Comparison of ENCODE assay signal across 1 cellular context in genomic region chr3:113746955-113747718, GRCh38.
TF ChIP-seq lines count a peak whose summit lies in the region.

ATP6V1A (plus strand) TSS chr3:113747035; CDS start chr3:113778754, 31,719 bp downstream.

TF ChIP-seq in K562, 482 proteins besides CTCF, POLR2A, EP300 and RAD21 (continued from another document and continues in another):
- TF ChIP-seq ZBTB49 (CRISPR knock-in tag; IDR thresholded peaks at IDR 0.05; ENCODE audit: borderline replicate concordance): no peak
- no peak for TF ChIP-seq SMARCC2 (IDR thresholded peaks at IDR 0.05; ENCODE audit: low read depth)
- TF ChIP-seq ZNF143 (CRISPR knock-in tag; IDR thresholded peaks at IDR 0.05): no peak
- TF ChIP-seq MYBL2 (IDR thresholded peaks at IDR 0.05; ENCODE audit: low read depth): no peak
- TF ChIP-seq MYBL2 (CRISPR knock-in tag; IDR thresholded peaks at IDR 0.05; ENCODE audit: borderline replicate concordance): no peak
- TF ChIP-seq ZNF165 (CRISPR knock-in tag; IDR thresholded peaks at IDR 0.05; ENCODE audit: borderline replicate concordance): no peak
- no peak for TF ChIP-seq SIRT6 (IDR thresholded peaks at IDR 0.05; ENCODE audit: low read depth, low read length)
- TF ChIP-seq IRF1 (CRISPR knock-in tag; IDR thresholded peaks at IDR 0.05; ENCODE audit: borderline replicate concordance): no peak
- TF ChIP-seq ZNF785 (CRISPR knock-in tag; IDR thresholded peaks at IDR 0.05): no peak
- no peak for TF ChIP-seq DDX20 (tag; IDR thresholded peaks at IDR 0.05; ENCODE audit: low read depth)
- no peak; the same call in 1 of the 2 replicates for TF ChIP-seq HMBOX1 (IDR thresholded peaks at IDR 0.05)
- TF ChIP-seq GATA2 (CRISPR knock-in tag; IDR thresholded peaks at IDR 0.05): no peak
- no peak for TF ChIP-seq ESRRB (CRISPR knock-in tag; IDR thresholded peaks at IDR 0.05; ENCODE audit: borderline replicate concordance)
- TF ChIP-seq MAFG (tag; conservative IDR thresholded peaks at IDR 0.05): no peak
- no peak for TF ChIP-seq PTRF (tag; IDR thresholded peaks at IDR 0.05)
- no peak for TF ChIP-seq THRAP3 (IDR thresholded peaks at IDR 0.05; ENCODE audit: borderline replicate concordance)
- TF ChIP-seq MITF (IDR thresholded peaks at IDR 0.05): no peak
- TF ChIP-seq TCF3 (CRISPR knock-in tag; IDR thresholded peaks at IDR 0.05): no peak
- no peak for TF ChIP-seq ZNF184 (CRISPR knock-in tag; IDR thresholded peaks at IDR 0.05)
- no peak for TF ChIP-seq FOXJ2 (tag; IDR thresholded peaks at IDR 0.05)
- no peak for TF ChIP-seq ZFP30 (CRISPR knock-in tag; IDR thresholded peaks at IDR 0.05; ENCODE audit: borderline replicate concordance)
- no peak for TF ChIP-seq NFATC3 (IDR thresholded peaks at IDR 0.05)
- TF ChIP-seq E2F4 (CRISPR knock-in tag; IDR thresholded peaks at IDR 0.05; ENCODE audit: low read depth): no peak
- no peak for TF ChIP-seq RBM14 (IDR thresholded peaks at IDR 0.05; ENCODE audit: borderline replicate concordance, insufficient read depth, low read depth, low read length)
- no peak for TF ChIP-seq KAT2B (IDR thresholded peaks at IDR 0.05; ENCODE audit: low read depth, low read length)
- TF ChIP-seq MED1 (CRISPR knock-in tag; IDR thresholded peaks at IDR 0.05; ENCODE audit: borderline replicate concordance): no peak
- TF ChIP-seq ZBTB26 (CRISPR knock-in tag; IDR thresholded peaks at IDR 0.05): no peak
- TF ChIP-seq ZNF586 (CRISPR knock-in tag; conservative IDR thresholded peaks at IDR 0.05): no peak
- TF ChIP-seq CBX2 (IDR thresholded peaks at IDR 0.05; ENCODE audit: insufficient read depth, low read length, poor library complexity, severe bottlenecking): no peak
- TF ChIP-seq BCL6 (CRISPR knock-in tag; IDR thresholded peaks at IDR 0.05): no peak
- peak in 1 of 2 experiments; percentile 42; a peak in 2 of 4 replicates for TF ChIP-seq HDAC1 (IDR thresholded peaks at IDR 0.05)
- no peak for TF ChIP-seq HDGF (IDR thresholded peaks at IDR 0.05)
- TF ChIP-seq HMGN3 (IDR thresholded peaks at IDR 0.05; ENCODE audit: borderline replicate concordance, extremely low read depth, insufficient read length, low read depth, low read length): no peak
- TF ChIP-seq ZNF77 (CRISPR knock-in tag; IDR thresholded peaks at IDR 0.05): no peak
- no peak for TF ChIP-seq THRA (IDR thresholded peaks at IDR 0.05)
- no peak for TF ChIP-seq ATF3 (IDR thresholded peaks at IDR 0.05)
- TF ChIP-seq ATF3 (CRISPR knock-in tag; conservative IDR thresholded peaks at IDR 0.05): no peak
- no peak for TF ChIP-seq RUNX1 (IDR thresholded peaks at IDR 0.05; ENCODE audit: low read depth)
- TF ChIP-seq SMARCA5 (IDR thresholded peaks at IDR 0.05): no peak
- no peak for TF ChIP-seq IRF2 (CRISPR knock-in tag; IDR thresholded peaks at IDR 0.05)
- no peak for TF ChIP-seq BMI1 (IDR thresholded peaks at IDR 0.05; ENCODE audit: low read length)
- no peak for TF ChIP-seq FOXP1 (CRISPR knock-in tag; IDR thresholded peaks at IDR 0.05)
- no peak for TF ChIP-seq ZNF384 (IDR thresholded peaks at IDR 0.05; ENCODE audit: low read depth, low read length)
- peak; percentile 55; the same call in 1 of the 2 replicates for TF ChIP-seq ZEB2 (IDR thresholded peaks at IDR 0.05)
- no peak for TF ChIP-seq HMG20A (CRISPR knock-in tag; conservative IDR thresholded peaks at IDR 0.05)
- TF ChIP-seq PHTF2 (CRISPR knock-in tag; IDR thresholded peaks at IDR 0.05): 0 out of 2 replicates have a peak, but pooled peaks have one; percentile 45
- no peak for TF ChIP-seq CC2D1A (IDR thresholded peaks at IDR 0.05)
- TF ChIP-seq PHF20 (IDR thresholded peaks at IDR 0.05; ENCODE audit: partially characterized antibody): no peak
- no peak for TF ChIP-seq MXI1 (IDR thresholded peaks at IDR 0.05; ENCODE audit: low read depth, low read length)
- TF ChIP-seq E2F6 (IDR thresholded peaks at IDR 0.05; ENCODE audit: borderline replicate concordance in 1 of 2, extremely low read depth in 1 of 2, insufficient read depth in 1 of 2, insufficient read length in 1 of 2, low read depth in 1 of 2, low read length in 1 of 2, poor library complexity in 1 of 2, severe bottlenecking in 1 of 2): peak in 1 of 2 experiments; percentile 14
- TF ChIP-seq FOSL1 (tag; conservative IDR thresholded peaks at IDR 0.05): 0 out of 2 replicates have a peak, but pooled peaks have one; percentile 2
- no peak for TF ChIP-seq THRB (CRISPR knock-in tag; conservative IDR thresholded peaks at IDR 0.05)
- TF ChIP-seq CAMTA2 (CRISPR knock-in tag; conservative IDR thresholded peaks at IDR 0.05): no peak
- no peak for TF ChIP-seq ZNF444 (CRISPR knock-in tag; IDR thresholded peaks at IDR 0.05)
- TF ChIP-seq ZNF764 (CRISPR knock-in tag; IDR thresholded peaks at IDR 0.05; ENCODE audit: low read depth): no peak
- TF ChIP-seq DACH1 (IDR thresholded peaks at IDR 0.05; ENCODE audit: partially characterized antibody): no peak
- TF ChIP-seq PYGO2 (tag; IDR thresholded peaks at IDR 0.05): no peak
- no peak for TF ChIP-seq SMARCB1 (IDR thresholded peaks at IDR 0.05; ENCODE audit: insufficient read length, low read depth)
- no peak for TF ChIP-seq MAFK (IDR thresholded peaks at IDR 0.05; ENCODE audit: low read length)
- no peak for TF ChIP-seq MEIS2 (IDR thresholded peaks at IDR 0.05; ENCODE audit: partially characterized antibody)
- TF ChIP-seq ZNF280B (CRISPR knock-in tag; IDR thresholded peaks at IDR 0.05): no peak
- TF ChIP-seq ZBTB34 (CRISPR knock-in tag; IDR thresholded peaks at IDR 0.05): no peak
- TF ChIP-seq KDM2B (CRISPR knock-in tag; IDR thresholded peaks at IDR 0.05): no peak
